ENCODE assay signal across 8 cellular contexts in the genomic region with DNA sequence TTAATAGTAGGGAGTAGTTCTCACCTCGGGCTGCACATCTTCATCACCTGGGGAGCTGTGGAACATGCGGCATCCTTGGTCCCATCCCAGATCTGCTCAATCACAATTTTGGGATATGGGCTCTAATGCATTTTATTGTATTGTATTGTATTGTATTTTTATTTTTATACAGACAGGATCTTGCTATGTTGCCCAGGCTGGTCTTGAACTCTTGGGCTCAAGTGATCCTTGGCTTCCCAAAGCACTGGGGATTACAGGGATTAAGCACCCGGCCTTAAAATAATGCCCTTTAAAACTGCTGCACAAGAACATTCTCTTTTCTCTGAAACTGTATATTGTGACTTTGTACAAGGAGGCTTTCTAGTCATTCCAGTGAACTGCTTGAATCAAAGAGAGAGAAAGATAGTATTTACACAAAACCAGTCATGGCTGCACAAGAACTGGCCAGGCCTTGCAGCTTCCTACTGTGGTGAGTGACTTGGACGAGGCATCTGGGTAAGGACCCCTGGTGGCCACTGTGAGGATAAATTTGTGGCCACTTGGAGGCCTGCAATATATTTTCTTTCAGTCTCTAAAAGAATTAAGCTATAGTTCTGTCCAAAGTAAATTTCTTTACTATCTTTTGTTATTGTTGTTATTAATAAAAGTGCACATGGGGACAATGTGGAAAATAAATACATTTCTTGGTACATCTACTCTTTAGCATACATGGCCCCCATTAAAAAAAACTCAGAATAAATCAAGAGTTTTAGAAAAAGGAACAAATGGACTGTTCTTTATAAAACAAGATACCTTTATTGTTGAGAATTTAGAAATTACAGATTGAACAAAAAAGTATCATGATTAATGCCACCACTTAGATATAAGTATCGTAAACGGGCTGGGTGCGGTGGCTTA. TPM values are rescaled to one million over a fixed set of nuclear protein-coding genes. Genes with fewer than 3 reads are reported as not detected.
DNase-seq lines count a peak whose midpoint lies in the region; ATAC-seq and TF ChIP-seq lines count a peak whose summit lies in the region.

No MANE protein-coding gene starts in this region.

- H3K4me3 ChIP-seq in right cardiac atrium (ENCODE audit: low read length) (no peak overlapping the region), gastrocnemius medialis (no peak overlapping the region)

- H3K4me1 ChIP-seq in right cardiac atrium (ENCODE audit: control insufficient read depth, insufficient read depth, low read length) (no peaks in the 10 kb centered on the region), gastrocnemius medialis (peaks cover 7 to 13% of the 10 kb centered on the region in 2 donors)

- H3K27me3 ChIP-seq in right cardiac atrium (ENCODE audit: control insufficient read depth, insufficient read depth) (no peaks in the 10 kb centered on the region), gastrocnemius medialis (no peaks in the 10 kb centered on the region)

- intact Hi-C loops in right cardiac atrium (cut with DNase I), result loop anchor here in 2 of 4 donors (2.0 to 10.0 kb wide), 3 partner anchors 160 to 320 kb away; no protein-coding TSS in a partner anchor
- intact Hi-C loops in gastrocnemius medialis (cut with DNase I; ENCODE audit: low total_unique reads), result loop anchor here (5.0 to 10.0 kb wide), 2 partner anchors 308 to 930 kb away; no protein-coding TSS in a partner anchor

- no peak overlapping the region for H3K27ac ChIP-seq in right cardiac atrium (ENCODE audit: low read length)
- peak overlapping the region in 1 of 4 donors; percentile 23 for H3K27ac ChIP-seq in gastrocnemius medialis

- no peaks in the 10 kb centered on the region for H3K9me3 ChIP-seq in T-helper 17 cell (ENCODE audit: control insufficient read depth, low read length, poor library complexity, severe bottlenecking)
- no peaks in the 10 kb centered on the region for H3K9me3 ChIP-seq in right cardiac atrium (ENCODE audit: control insufficient read depth, low read length)
- no peaks in the 10 kb centered on the region for H3K9me3 ChIP-seq in gastrocnemius medialis

- H3K27ac Mint-ChIP-seq in T-helper 17 cell, result no peak overlapping the region

- no peaks in the 10 kb centered on the region for H3K27me3 Mint-ChIP-seq in T-helper 17 cell

- TF ChIP-seq POLR2A in gastrocnemius medialis (IDR thresholded peaks at IDR 0.05), result no peak

- in situ Hi-C loops in gastrocnemius medialis (cut with MboI; ENCODE audit: low sequenced_read_pairs in 4 of 4), result loop anchor here (5.0 to 25.0 kb wide), 8 partner anchors 90 to 320 kb away; a partner anchor contains a TSS

- no peaks in the 10 kb centered on the region for H3K36me3 Mint-ChIP-seq in T-helper 17 cell (ENCODE audit: low read depth)

- WGBS in right cardiac atrium, result 83% methylated on average over 7 of the region's 7 CpGs

- ATAC-seq in GM21529 (IDR thresholded peaks at IDR 0.05; ENCODE audit: unreplicated experiment) (peak; percentile 70), T-helper 17 cell (peak; percentile 82), right cardiac atrium (peak; percentile 75 to 78), gastrocnemius medialis (peak; percentile 42 to 62)

- peak; percentile 62 to 76 (median 72) for TF ChIP-seq CTCF in gastrocnemius medialis (IDR thresholded peaks at IDR 0.05 in 4 of 5, conservative IDR thresholded peaks at IDR 0.05 in 1 of 5)

- H3K36me3 ChIP-seq in gastrocnemius medialis, result no peaks in the 10 kb centered on the region

- no peak overlapping the region for H3K4me3 Mint-ChIP-seq in T-helper 17 cell

- peak; percentile 81 for DNase-seq in D341Med (ENCODE audit: low spot score)
- DNase-seq in NCI-H1092 (lab: John Stamatoyannopoulos, UW), result peak; percentile 39
- DNase-seq in T-helper 17 cell, result peak; percentile 20 to 43 (median 37)
- peak in 30 of 56 donors; percentile 2 to 69 (median 18) for DNase-seq in amygdala (lab: John Stamatoyannopoulos, UW)
- peak; percentile 56 to 81 (median 69) for DNase-seq in right cardiac atrium
- DNase-seq in gastrocnemius medialis, result peak; percentile 20 to 59
- no peak for DNase-seq in middle frontal gyrus (ENCODE audit: extremely low spot score, low spot score)

- H3K4me1 Mint-ChIP-seq in T-helper 17 cell, result peaks cover 5% of the 10 kb centered on the region

RNA-seq across cellular contexts. Expression of a gene that starts 48.0 kb away (rescaled TPM):
- 10 to 100 TPM; 14.6 to 18.3 TPM for total RNA-seq in T-helper 17 cell
- total RNA-seq in right cardiac atrium, result 10 to 100 TPM; 13.3 to 22.3 (median 17.9) TPM
- 17.2 TPM for polyA plus RNA-seq in right cardiac atrium
- 10 to 100 TPM; 24.4 to 47.6 (median 29.2) TPM for total RNA-seq in gastrocnemius medialis
